ENCODE assay signal across 25 cellular contexts in genomic region chr14:43471595-43471994, GRCh38.
DNase-seq lines count a peak whose midpoint lies in the region; ATAC-seq and TF ChIP-seq lines count a peak whose summit lies in the region.
"Had no signal": no experiment of that assay in that cellular context is flagged by ENCODE, and none has a peak within 500 bp of the region (broad histone marks: within the 10 kb centered on the region; RNA-seq: fewer than 3 reads in every experiment).

No MANE protein-coding gene starts in this region.

- H3K9ac ChIP-seq in Karpas-422 (ENCODE audit: low read length), result no peak overlapping the region

- H3K36me3 Mint-ChIP-seq in WTC11 (no peaks in the 10 kb centered on the region), nephron progenitor cell (ENCODE audit: low read depth) (no peaks in the 10 kb centered on the region)
- H3K36me3 Mint-ChIP-seq: CD14-positive monocyte; CD8-positive, alpha-beta memory T cell had no signal

- POLR2A ChIA-PET in WTC11 (lab: Charles Lee), result interaction anchor here (0.5 kb wide), 1 partner anchor 1274 kb away, joined by 3 read pairs; no protein-coding TSS in a partner anchor

- H3K27ac ChIP-seq in Karpas-422 (ENCODE audit: low read length), result no peak overlapping the region
- H3K27ac ChIP-seq: SJSA1 had no signal

- H3K9me3 Mint-ChIP-seq in WTC11 (no peaks in the 10 kb centered on the region), nephron progenitor cell (no peaks in the 10 kb centered on the region)

- H3K27me3 ChIP-seq in Karpas-422 (ENCODE audit: low read length), result no peaks in the 10 kb centered on the region
- H3K27me3 ChIP-seq: BE2C, SJSA1 had no signal

- H3K79me2 ChIP-seq in Karpas-422 (ENCODE audit: low read length), result no peaks in the 10 kb centered on the region

- ATAC-seq in WTC11, result peak; percentile 80

- H3K4me1 Mint-ChIP-seq in WTC11 (peaks cover 6% of the 10 kb centered on the region), nephron progenitor cell (peaks cover 12% of the 10 kb centered on the region)
- H3K4me1 Mint-ChIP-seq: CD14-positive monocyte; CD8-positive, alpha-beta memory T cell had no signal

- no peak for TF ChIP-seq CTCF in WTC11 (IDR thresholded peaks at IDR 0.05)
- no peak for TF ChIP-seq CTCF in nephron progenitor cell (IDR thresholded peaks at IDR 0.05)

- DNase-seq in Karpas-422 (no peak), WTC11 (ENCODE audit: low spot score) (no peak), nephron progenitor cell (no peak), NCI-H1092 treated with DMSO at 0.1 percent for 48 hours (lab: John Stamatoyannopoulos, UW) (no peak), SW480 (ENCODE audit: low spot score) (no peak)
- DNase-seq in stimulated activated CD4-positive, alpha-beta T cell treated with anti-CD3 and anti-CD28 coated beads, Interleukin-2, amount 100 ng/mL, for 48 hours, result no peak
- no peak for DNase-seq in activated CD4-positive, alpha-beta T cell treated with anti-CD3 and anti-CD28 coated beads for 48 hours
- DNase-seq: BE2C; CD8-positive, alpha-beta memory T cell; HFFc6; IMR-90; KG1; MM.1S; NCI-H187; NCI-H2081 treated with DMSO at 0.1 percent for 48 hours; NCI-H2171; NCI-H345; NCI-H524; NCI-H774; Right ventricle myocardium superior; RPMI8226; T-helper 1 cell had no signal

- no peaks in the 10 kb centered on the region for H3K36me3 ChIP-seq in Karpas-422 (ENCODE audit: insufficient read depth, low read length)
- H3K36me3 ChIP-seq: BE2C, HAP-1, SJSA1 had no signal

- no peak overlapping the region for H3K27ac Mint-ChIP-seq in WTC11
- peak overlapping the region; percentile 33 for H3K27ac Mint-ChIP-seq in nephron progenitor cell
- H3K27ac Mint-ChIP-seq: CD14-positive monocyte; CD8-positive, alpha-beta memory T cell; HFFc6 had no signal

- H3K4me2 ChIP-seq in Karpas-422 (ENCODE audit: low read depth, low read length, poor library complexity, severe bottlenecking), result no peak overlapping the region

- H3K27me3 Mint-ChIP-seq in WTC11 (ENCODE audit: low read depth) (no peaks in the 10 kb centered on the region), nephron progenitor cell (ENCODE audit: low read depth, poor library complexity) (no peaks in the 10 kb centered on the region)
- H3K27me3 Mint-ChIP-seq: CD8-positive, alpha-beta memory T cell had no signal

- H3K9me2 ChIP-seq in Karpas-422 (replicated peaks; ENCODE audit: insufficient read depth, low read length), result no peaks in the 10 kb centered on the region

- no peaks in the 10 kb centered on the region for H4K20me1 ChIP-seq in Karpas-422 (ENCODE audit: insufficient read depth, low read depth, low read length)

- peak overlapping the region; percentile 91 for H2AFZ ChIP-seq in Karpas-422 (ENCODE audit: low read length)

- CTCF ChIA-PET in WTC11 (lab: Charles Lee), result interaction anchor here (1.5 kb wide), 1 partner anchor 69 kb away, joined by 5 read pairs; no protein-coding TSS in a partner anchor

- peaks cover 6% of the 10 kb centered on the region; the same call in 1 of the 2 replicates for H3K4me1 ChIP-seq in Karpas-422 (ENCODE audit: low read length)
- H3K4me1 ChIP-seq: BE2C, SJSA1 had no signal

- H3K9me3 ChIP-seq in Karpas-422 (ENCODE audit: low read length), result no peaks in the 10 kb centered on the region
- H3K9me3 ChIP-seq: BE2C, HAP-1, SJSA1 had no signal

- no peak overlapping the region for H3K4me3 ChIP-seq in Karpas-422 (ENCODE audit: low read length)
- H3K4me3 ChIP-seq: HAP-1, SJSA1 had no signal

- H3K4me3 Mint-ChIP-seq in WTC11 (no peak overlapping the region), nephron progenitor cell (no peak overlapping the region)
- H3K4me3 Mint-ChIP-seq: CD14-positive monocyte; CD8-positive, alpha-beta memory T cell; HFFc6 had no signal

TF ChIP-seq in WTC11, 78 proteins besides CTCF, POLR2A, EP300 and RAD21:
- TF ChIP-seq FOXP1 (CRISPR knock-in tag; IDR thresholded peaks at IDR 0.05; ENCODE audit: borderline replicate concordance), result no peak
- no peak for TF ChIP-seq SP1 (CRISPR knock-in tag; conservative IDR thresholded peaks at IDR 0.05)
- no peak for TF ChIP-seq MXD4 (CRISPR knock-in tag; IDR thresholded peaks at IDR 0.05; ENCODE audit: borderline replicate concordance)
- TF ChIP-seq ATF1 (CRISPR knock-in tag; IDR thresholded peaks at IDR 0.05), result no peak
- no peak for TF ChIP-seq USF1 (CRISPR knock-in tag; IDR thresholded peaks at IDR 0.05)
- TF ChIP-seq SMAD4 (CRISPR knock-in tag; IDR thresholded peaks at IDR 0.05), result no peak
- no peak for TF ChIP-seq FOXK1 (CRISPR knock-in tag; IDR thresholded peaks at IDR 0.05)
- no peak for TF ChIP-seq JUN (CRISPR knock-in tag; IDR thresholded peaks at IDR 0.05)
- no peak for TF ChIP-seq E2F4 (CRISPR knock-in tag; IDR thresholded peaks at IDR 0.05; ENCODE audit: borderline replicate concordance, low read depth)
- no peak for TF ChIP-seq NFE2L1 (CRISPR knock-in tag; IDR thresholded peaks at IDR 0.05)
- no peak for TF ChIP-seq ZNF671 (CRISPR knock-in tag; IDR thresholded peaks at IDR 0.05)
- TF ChIP-seq JAZF1 (CRISPR knock-in tag; IDR thresholded peaks at IDR 0.05), result no peak
- no peak for TF ChIP-seq NR2C2 (CRISPR knock-in tag; IDR thresholded peaks at IDR 0.05)
- TF ChIP-seq CBFB (CRISPR knock-in tag; IDR thresholded peaks at IDR 0.05; ENCODE audit: low read depth), result no peak
